23 cellular contexts compared by ENCODE assay signal in the genomic region with DNA sequence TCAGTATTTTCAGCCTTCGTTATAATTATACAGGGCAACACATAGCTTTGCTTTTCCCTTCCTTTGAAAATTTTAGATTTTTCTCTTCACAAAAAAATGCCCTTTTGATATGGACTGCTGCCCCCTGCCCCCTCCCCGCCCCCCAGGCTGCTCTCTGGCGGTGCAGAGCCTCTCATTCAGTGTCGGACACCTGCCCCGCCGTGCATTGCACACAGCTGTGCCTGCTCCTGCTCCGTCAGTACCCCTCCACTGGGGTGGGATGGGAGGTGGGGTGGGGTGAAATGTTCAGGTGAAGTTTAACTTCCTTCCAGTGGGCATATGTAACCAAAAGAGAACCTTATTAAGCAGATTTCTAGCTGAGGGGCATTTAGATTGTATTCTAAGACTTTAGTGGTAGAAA.
"Had no signal": no experiment of that assay in that cellular context is flagged by ENCODE, and none has a peak within 500 bp of the region (broad histone marks: within the 10 kb centered on the region; RNA-seq: fewer than 3 reads in every experiment).

No MANE protein-coding gene starts in this region.

- H3K4me1 ChIP-seq: colonic mucosa, esophagus squamous epithelium, foreskin keratinocyte, gastroesophageal sphincter had no signal

- H3K36me3 ChIP-seq: colonic mucosa, esophagus muscularis mucosa, esophagus squamous epithelium, gastrocnemius medialis, gastroesophageal sphincter, heart left ventricle, heart right ventricle had no signal

- H3K27ac ChIP-seq: colonic mucosa, coronary artery, dorsolateral prefrontal cortex, epithelial cell of prostate, esophagus muscularis mucosa, esophagus squamous epithelium, foreskin keratinocyte, gastrocnemius medialis, gastroesophageal sphincter, heart left ventricle had no signal

- H3K4me3 ChIP-seq: colonic mucosa, coronary artery, dorsolateral prefrontal cortex, esophagus muscularis mucosa, esophagus squamous epithelium, gastrocnemius medialis, gastroesophageal sphincter, heart left ventricle, heart right ventricle had no signal

- DNase-seq: colonic mucosa; cortex of kidney; dermis blood vessel endothelial cell; dorsolateral prefrontal cortex; effector CD4-positive, alpha-beta T cell; effector CD8-positive, alpha-beta T cell; effector memory CD4-positive, alpha-beta T cell; effector memory CD8-positive, alpha-beta T cell; endodermal cell; erythroblast; esophagus squamous epithelium; foreskin fibroblast; foreskin keratinocyte; foreskin melanocyte; gastrocnemius medialis; glutamatergic neuron; head of caudate nucleus; heart left ventricle; heart right ventricle had no signal

- H3K9me3 ChIP-seq: colonic mucosa, esophagus muscularis mucosa, esophagus squamous epithelium, gastrocnemius medialis, gastroesophageal sphincter, heart left ventricle, heart right ventricle had no signal

- H3K27me3 ChIP-seq: colonic mucosa, dorsolateral prefrontal cortex, esophagus muscularis mucosa, esophagus squamous epithelium, foreskin keratinocyte, gastrocnemius medialis, gastroesophageal sphincter, heart left ventricle, heart right ventricle had no signal
